Comparison of ENCODE assay signal across 29 cellular contexts in genomic region chr3:171784387-171784786, GRCh38. TPM values are rescaled to one million over a fixed set of nuclear protein-coding genes. Genes with fewer than 3 reads are reported as not detected.
DNase-seq lines count a peak whose midpoint lies in the region; FAIRE-seq and TF ChIP-seq lines count a peak whose summit lies in the region.
"Had no signal": no experiment of that assay in that cellular context is flagged by ENCODE, and none has a peak within 500 bp of the region (broad histone marks: within the 10 kb centered on the region; RNA-seq: fewer than 3 reads in every experiment).

No MANE protein-coding gene starts in this region.

- peaks cover 18% of the 10 kb centered on the region for H3K79me2 ChIP-seq in endothelial cell of umbilical vein (ENCODE audit: control insufficient read depth, insufficient read depth, low read length)

- CTCF ChIA-PET in endothelial cell of umbilical vein (lab: Charles Lee), result interaction anchor here (1.0 to 2.9 kb wide), 7 partner anchors 9 to 557 kb away, joined by 3 to 13 read pairs (median 4); no protein-coding TSS in a partner anchor

- H2AFZ ChIP-seq in endothelial cell of umbilical vein (ENCODE audit: low read depth, low read length), result no peak overlapping the region

- TF ChIP-seq POLR2A in endothelial cell of umbilical vein (IDR thresholded peaks at IDR 0.05; ENCODE audit: low read depth, low read length), result no peak

- no peaks in the 10 kb centered on the region for H4K20me1 ChIP-seq in endothelial cell of umbilical vein (replicated peaks; ENCODE audit: control insufficient read depth, extremely low read depth, insufficient read depth, low read length)
- H4K20me1 ChIP-seq: BLaER1 had no signal

- H3K4me3 ChIP-seq in endothelial cell of umbilical vein (replicated peaks in 1 of 3; ENCODE audit: insufficient read depth in 1 of 3, low read depth in 1 of 3, low read length in 3 of 3), result no peak overlapping the region
- H3K4me3 ChIP-seq: BLaER1, SK-N-MC had no signal

- no peak overlapping the region for H3K4me2 ChIP-seq in endothelial cell of umbilical vein (ENCODE audit: insufficient read depth, low read length)

- H3K9ac ChIP-seq in endothelial cell of umbilical vein (replicated peaks; ENCODE audit: extremely low read depth, insufficient read depth, low read length), result no peak overlapping the region
- H3K9ac ChIP-seq: BLaER1 had no signal

- no peaks in the 10 kb centered on the region for H3K9me3 ChIP-seq in endothelial cell of umbilical vein (replicated peaks; ENCODE audit: control insufficient read depth, insufficient read depth, low read length)

- TF ChIP-seq CTCF in endothelial cell of umbilical vein (IDR thresholded peaks at IDR 0.05; ENCODE audit: extremely low read depth in 1 of 2, insufficient read depth in 1 of 2, low read depth in 1 of 2, low read length in 2 of 2), result no peak
- no peak for TF ChIP-seq CTCF in nephron progenitor cell (IDR thresholded peaks at IDR 0.05)

- H3K9me1 ChIP-seq in endothelial cell of umbilical vein (replicated peaks; ENCODE audit: control insufficient read depth, extremely low read depth, insufficient read depth, low read length), result no peaks in the 10 kb centered on the region

- POLR2A ChIA-PET in endothelial cell of umbilical vein (lab: Charles Lee), result no interaction called here

- H3K4me1 ChIP-seq in endothelial cell of umbilical vein (ENCODE audit: control insufficient read depth, extremely low read depth, insufficient read depth, low read length), result peaks cover 59% of the 10 kb centered on the region

- H3K27ac ChIP-seq in angular gyrus (ENCODE audit: low read depth, low read length) (peak overlapping the region; percentile 37), endothelial cell of umbilical vein (ENCODE audit: insufficient read depth, low read depth, low read length) (no peak overlapping the region)
- H3K27ac ChIP-seq: BLaER1, RWPE1, SK-N-MC had no signal

- no peak overlapping the region for H3K4me3 Mint-ChIP-seq in nephron progenitor cell
- H3K4me3 Mint-ChIP-seq: CD4-positive, CD25-positive, alpha-beta regulatory T cell had no signal

- BruUV-seq in endothelial cell of umbilical vein (replicated peaks; lab: Mats Ljungman, UMichigan), result no TSS peak

- dilution Hi-C loops in endothelial cell of umbilical vein (cut with MboI; ENCODE audit: extremely low pct_ligation_motif_present, low sequenced_read_pairs), result no loop called here

- H3K9me3 Mint-ChIP-seq in nephron progenitor cell, result peaks cover 6% of the 10 kb centered on the region

- H3K36me3 ChIP-seq in endothelial cell of umbilical vein (ENCODE audit: control insufficient read depth in 2 of 2, extremely low read depth in 1 of 2, insufficient read depth in 2 of 2, low read length in 2 of 2), result no peaks in the 10 kb centered on the region
- H3K36me3 ChIP-seq: BLaER1 had no signal

- no peaks in the 10 kb centered on the region for H3K36me3 Mint-ChIP-seq in nephron progenitor cell (ENCODE audit: low read depth)
- H3K36me3 Mint-ChIP-seq: CD4-positive, CD25-positive, alpha-beta regulatory T cell had no signal

- peak overlapping the region; percentile 9 for H3K27ac Mint-ChIP-seq in nephron progenitor cell
- H3K27ac Mint-ChIP-seq: CD4-positive, CD25-positive, alpha-beta regulatory T cell had no signal

- FAIRE-seq in endothelial cell of umbilical vein (lab: Jason Lieb, UNC), result no peak
- FAIRE-seq: G401.6, HTR-8/SVneo had no signal

- no peaks in the 10 kb centered on the region for H3K27me3 ChIP-seq in endothelial cell of umbilical vein (ENCODE audit: control insufficient read depth in 2 of 2, insufficient read depth in 2 of 2, low read length in 2 of 2)
- H3K27me3 ChIP-seq: BLaER1 had no signal

- peaks cover 5% of the 10 kb centered on the region for H3K27me3 Mint-ChIP-seq in nephron progenitor cell (ENCODE audit: low read depth, poor library complexity)
- H3K27me3 Mint-ChIP-seq: CD4-positive, CD25-positive, alpha-beta regulatory T cell had no signal

- intact Hi-C loops in endothelial cell of umbilical vein (cut with micrococcal nuclease), result loop anchor here (5.0 kb wide), 1 partner anchor 548 kb away; no protein-coding TSS in a partner anchor

- H3K4me1 Mint-ChIP-seq in nephron progenitor cell, result peaks cover 4% of the 10 kb centered on the region
- H3K4me1 Mint-ChIP-seq: CD4-positive, CD25-positive, alpha-beta regulatory T cell had no signal

- peak; percentile 89 for DNase-seq in COLO829 (ENCODE audit: low spot score)
- peak; percentile 80 for DNase-seq in endothelial cell of umbilical vein (ENCODE audit: low read depth, low spot score)
- no peak for DNase-seq in nephron progenitor cell
- no peak for DNase-seq in NCI-H748 treated with DMSO at 0.1 percent for 48 hours (lab: John Stamatoyannopoulos, UW)
- DNase-seq in NCI-H510A (lab: John Stamatoyannopoulos, UW), result no peak
- no peak for DNase-seq in SW 1271 (lab: John Stamatoyannopoulos, UW)
- no peak for DNase-seq in kidney glomerular epithelial cell (lab: John Stamatoyannopoulos, UW)
- DNase-seq: CD4-positive, CD25-positive, alpha-beta regulatory T cell; COR-L47; DMS53; GOT3; HCEC 1CT; KBM-7; NCI-H146; NCI-H1930; NCI-H2107; NCI-H524 treated with DMSO at 0.1 percent for 48 hours; NCI-H82; SHP77 had no signal

TF ChIP-seq in endothelial cell of umbilical vein, 7 proteins besides CTCF, POLR2A, EP300 and RAD21:
- TF ChIP-seq GATA2 (IDR thresholded peaks at IDR 0.05; ENCODE audit: insufficient read depth, insufficient read length, low read depth, low read length) (peak; percentile 25), FOS (IDR thresholded peaks at IDR 0.05; ENCODE audit: borderline replicate concordance, insufficient read depth, low read length) (no peak), EZH2 (IDR thresholded peaks at IDR 0.05; ENCODE audit: borderline replicate concordance, low read depth, low read length, severe bottlenecking) (no peak)

RNA-seq across cellular contexts. Expression of gene PLD1, which starts 25.9 kb away (rescaled TPM):
- 75.6 and 108 TPM in 2 replicates for total RNA-seq in endothelial cell of umbilical vein
- polyA plus RNA-seq in endothelial cell of umbilical vein, result 35.7 and 42.0 TPM in 2 replicates
- 33.4 and 33.6 TPM in 2 replicates for polyA plus RNA-seq in endothelial cell of umbilical vein (2011; cell fraction: cytosol; rRNA removed)
- 169 and 198 TPM in 2 replicates for polyA plus RNA-seq in endothelial cell of umbilical vein (2011; cell fraction: nucleus; rRNA removed)
- polyA plus RNA-seq in endothelial cell of umbilical vein (2012), result 32.5 and 45.4 TPM in 2 replicates
- polyA minus RNA-seq in endothelial cell of umbilical vein, result 168 and 217 TPM in 2 replicates
- 10.1 TPM for polyA minus RNA-seq in endothelial cell of umbilical vein (2011; cell fraction: cytosol; rRNA and poly(A)+ RNA removed)
- 352 and 548 TPM in 2 replicates for polyA minus RNA-seq in endothelial cell of umbilical vein (2011; cell fraction: nucleus; rRNA and poly(A)+ RNA removed)

RNA-seq across cellular contexts. Expression of gene TMEM212, which starts 58.8 kb away (rescaled TPM):
- not detected in 2 replicates for total RNA-seq in endothelial cell of umbilical vein
- polyA plus RNA-seq in endothelial cell of umbilical vein, result 0.14 TPM in 1 of 2 replicates, not detected in the other
- not detected in 2 replicates for polyA plus RNA-seq in endothelial cell of umbilical vein (2011; cell fraction: cytosol; rRNA removed)
- 0.11 TPM in 1 of 2 replicates, not detected in the other for polyA plus RNA-seq in endothelial cell of umbilical vein (2011; cell fraction: nucleus; rRNA removed)
- polyA plus RNA-seq in endothelial cell of umbilical vein (2012), result not detected in 2 replicates
- not detected in 2 replicates for polyA minus RNA-seq in endothelial cell of umbilical vein
- polyA minus RNA-seq in endothelial cell of umbilical vein (2011; cell fraction: cytosol; rRNA and poly(A)+ RNA removed), result not detected
- polyA minus RNA-seq in endothelial cell of umbilical vein (2011; cell fraction: nucleus; rRNA and poly(A)+ RNA removed), result 0.91 and 1.3 TPM in 2 replicates
- total RNA-seq: A172; CD4-positive, CD25-positive, alpha-beta regulatory T cell; Daoy; LHCN-M2; MCF 10A had no signal
- polyA plus RNA-seq: CD4-positive, CD25-positive, alpha-beta regulatory T cell had no signal

Comparison
In these comparisons a context has a peak if more than half of its experiments do, and no peak if none do; other contexts are left out.
1. DNase-seq: peak in COLO829 (single experiment) and endothelial cell of umbilical vein (single experiment); none in nephron progenitor cell (single experiment), NCI-H748 treated with DMSO at 0.1 percent for 48 hours (single experiment), NCI-H510A (single experiment), SW 1271 (0 of 2) and kidney glomerular epithelial cell (single experiment).